8 cellular contexts compared by ENCODE assay signal in the genomic region with DNA sequence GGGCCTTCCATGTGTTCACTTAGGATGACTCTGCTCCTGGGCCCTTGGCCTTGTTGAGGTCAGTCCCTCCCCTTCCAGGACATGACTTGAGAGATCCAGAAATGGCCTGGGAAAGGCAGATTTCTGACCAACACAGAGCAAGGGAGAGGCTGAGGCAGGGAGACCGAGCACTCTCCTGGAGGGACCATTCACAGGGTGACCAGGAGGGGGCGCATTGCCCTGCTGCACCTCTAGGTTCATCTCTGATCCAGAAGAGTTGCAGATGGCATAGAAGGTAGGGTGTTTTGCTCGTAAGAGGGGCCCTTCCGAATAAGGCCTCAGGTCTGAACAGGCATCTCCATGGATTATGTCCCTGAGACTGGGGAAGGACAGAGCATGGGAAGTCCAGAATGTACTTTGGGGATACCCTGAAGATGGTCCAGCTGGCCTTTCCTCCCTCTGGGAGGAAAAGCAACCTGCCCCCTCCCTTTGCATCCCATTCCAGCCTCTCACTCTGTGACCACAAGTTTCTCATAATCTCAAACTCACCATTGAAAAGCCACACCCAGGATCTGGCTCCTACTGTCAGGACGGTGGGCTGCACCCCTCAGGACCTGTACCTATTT. TPM values are rescaled to one million over a fixed set of nuclear protein-coding genes. Genes with fewer than 3 reads are reported as not detected.
A peak's percentile ranks its signal among the peaks of the same experiment; 100 is the strongest.
DNase-seq lines count a peak whose midpoint lies in the region; ATAC-seq, FAIRE-seq and TF ChIP-seq lines count a peak whose summit lies in the region.

No MANE protein-coding gene starts in this region.

- peaks cover 40% of the 10 kb centered on the region for H3K27me3 ChIP-seq in endodermal cell (ENCODE audit: control insufficient read depth, insufficient read depth, low read length, poor library complexity, severe bottlenecking)
- H3K27me3 ChIP-seq in parathyroid adenoma (ENCODE audit: control insufficient read depth, insufficient read depth, low read length): no peaks in the 10 kb centered on the region

- H3K4me3 ChIP-seq in endodermal cell (ENCODE audit: low read length): no peak overlapping the region
- H3K4me3 ChIP-seq in parathyroid adenoma (ENCODE audit: low read depth, low read length): no peak overlapping the region

- peak; percentile 71 for DNase-seq in activated effector memory CD4-positive, alpha-beta T cell treated with anti-CD3 and anti-CD28 coated beads, Interleukin-2, amount 50 U/mL, for 16 hours
- no peak for DNase-seq in activated effector memory CD4-positive, alpha-beta T cell treated with Interleukin-2 at 50 U/mL for 16 hours
- DNase-seq in RCC 7860 (ENCODE audit: low spot score) (peak; percentile 7), endodermal cell (peak; percentile 86), activated gamma-delta T cell treated with Interleukin-2 at 50 U/mL for 16 hours (no peak), NOMO-1 treated with dmso at 0.1 percent for 144 hours (lab: John Stamatoyannopoulos, UW; ENCODE audit: unreplicated experiment) (no peak)

- no peak overlapping the region for H3K27ac Mint-ChIP-seq in endodermal cell

- H3K9me3 Mint-ChIP-seq in endodermal cell: no peaks in the 10 kb centered on the region

- H3K9ac ChIP-seq in endodermal cell (ENCODE audit: extremely low read depth, low read length, poor library complexity, severe bottlenecking) (no peak overlapping the region), parathyroid adenoma (no peak overlapping the region)

- WGBS in endodermal cell (ENCODE audit: insufficient coverage in 1 of 2, insufficient read length in 1 of 2), 2 experiments: 65 to 80% methylated on average over 1 to 5 of the region's 5 CpGs

- H3K27ac ChIP-seq in endodermal cell (ENCODE audit: low read depth, low read length) (no peak overlapping the region), parathyroid adenoma (no peak overlapping the region)

- H3K4me1 ChIP-seq in endodermal cell (ENCODE audit: control insufficient read depth, insufficient read depth, low read length): no peaks in the 10 kb centered on the region
- peaks cover 6% of the 10 kb centered on the region for H3K4me1 ChIP-seq in parathyroid adenoma

- ATAC-seq in GM18520 (IDR thresholded peaks at IDR 0.05; ENCODE audit: unreplicated experiment): no peak

- H3K4me1 Mint-ChIP-seq in endodermal cell: peaks cover 2% of the 10 kb centered on the region

- H3K79me2 ChIP-seq in parathyroid adenoma: no peaks in the 10 kb centered on the region

- H3K36me3 ChIP-seq in endodermal cell (ENCODE audit: control insufficient read depth, insufficient read depth, low read length) (no peaks in the 10 kb centered on the region), parathyroid adenoma (ENCODE audit: control insufficient read depth, insufficient read depth, low read length) (no peaks in the 10 kb centered on the region)

- no peak overlapping the region for H2AFZ ChIP-seq in parathyroid adenoma

- H3K4me3 Mint-ChIP-seq in endodermal cell: no peak overlapping the region

- H3K9me3 ChIP-seq in endodermal cell (ENCODE audit: control insufficient read depth, low read length) (no peaks in the 10 kb centered on the region), parathyroid adenoma (ENCODE audit: control insufficient read depth, low read length) (no peaks in the 10 kb centered on the region)

- H3K36me3 Mint-ChIP-seq in endodermal cell (ENCODE audit: low read depth): no peaks in the 10 kb centered on the region

- no peak for FAIRE-seq in RCC 7860 (lab: Jason Lieb, UNC)

- peaks cover 49% of the 10 kb centered on the region for H3K27me3 Mint-ChIP-seq in endodermal cell (ENCODE audit: insufficient read depth)

- TF ChIP-seq CTCF in endodermal cell (conservative IDR thresholded peaks at IDR 0.05) (peak; percentile 84), parathyroid adenoma (IDR thresholded peaks at IDR 0.05) (peak; percentile 23)

- no peak overlapping the region for H3K4me2 ChIP-seq in parathyroid adenoma (ENCODE audit: low read length)

RNA-seq across cellular contexts. Expression of a gene that starts 6.6 kb away (rescaled TPM):
- not detected for total RNA-seq in endodermal cell
- polyA plus RNA-seq in endodermal cell (2013, experiment 1 of 2): not detected
- 0.04 TPM for polyA plus RNA-seq in endodermal cell (2013, experiment 2 of 2)

Comparison
In these comparisons a context has a peak if more than half of its experiments do, and no peak if none do; other contexts are left out.
1. DNase-seq: peak in activated effector memory CD4-positive, alpha-beta T cell treated with anti-CD3 and anti-CD28 coated beads, Interleukin-2, amount 50 U/mL, for 16 hours (single experiment), RCC 7860 (single experiment) and endodermal cell (single experiment); none in activated effector memory CD4-positive, alpha-beta T cell treated with Interleukin-2 at 50 U/mL for 16 hours (single experiment), activated gamma-delta T cell treated with Interleukin-2 at 50 U/mL for 16 hours (single experiment) and NOMO-1 treated with dmso at 0.1 percent for 144 hours (single experiment).